In genomic region chr17:16085066-16085699, GRCh38 we compare ENCODE assay signal across 12 cellular contexts.
DNase-seq lines count a peak whose midpoint lies in the region; ATAC-seq and TF ChIP-seq lines count a peak whose summit lies in the region.
"Had no signal": no experiment of that assay in that cellular context is flagged by ENCODE, and none has a peak within 500 bp of the region (broad histone marks: within the 10 kb centered on the region; RNA-seq: fewer than 3 reads in every experiment).

No MANE protein-coding gene starts in this region.

- H3K9ac ChIP-seq in subcutaneous abdominal adipose tissue (ENCODE audit: low read length in 5 of 5) = no peak overlapping the region

- peaks cover 71% of the 10 kb centered on the region for H3K36me3 Mint-ChIP-seq in activated T-cell treated with anti-CD3 and anti-CD28 coated beads, Interleukin-2, amount 50 U/mL, for 24 hours (ENCODE audit: low read depth)

- peak; percentile 75 for ATAC-seq in gastroesophageal sphincter
- ATAC-seq in HG03196 (IDR thresholded peaks at IDR 0.05; ENCODE audit: unreplicated experiment) = no peak
- ATAC-seq: Panc1 had no signal

- no peak for TF ChIP-seq EP300 in gastroesophageal sphincter (IDR thresholded peaks at IDR 0.05)

- no peak for TF ChIP-seq CTCF in gastroesophageal sphincter (IDR thresholded peaks at IDR 0.05)

- peak overlapping the region; percentile 63 to 73 (median 69) for H3K27ac ChIP-seq in gastroesophageal sphincter
- H3K27ac ChIP-seq in subcutaneous abdominal adipose tissue (ENCODE audit: low read depth, low read length) = peak overlapping the region; percentile 59
- H3K27ac ChIP-seq: C4-2B had no signal

- H3K27me3 ChIP-seq in gastroesophageal sphincter (no peaks in the 10 kb centered on the region), subcutaneous abdominal adipose tissue (ENCODE audit: control insufficient read depth in 5 of 5, insufficient read depth in 4 of 5, low read length in 5 of 5) (no peaks in the 10 kb centered on the region)

- TF ChIP-seq POLR2A in gastroesophageal sphincter (IDR thresholded peaks at IDR 0.05) = no peak

- H3K4me1 Mint-ChIP-seq in activated T-cell treated with anti-CD3 and anti-CD28 coated beads, Interleukin-2, amount 50 U/mL, for 24 hours (ENCODE audit: low read depth) = peaks cover 26% of the 10 kb centered on the region

- H3K4me3 ChIP-seq in gastroesophageal sphincter (no peak overlapping the region), subcutaneous abdominal adipose tissue (ENCODE audit: low read depth in 1 of 5, low read length in 5 of 5) (no peak overlapping the region)

- 44 to 62% methylated on average over 1 of the region's 1 CpG for WGBS in gastroesophageal sphincter (ENCODE audit: low coverage in 1 of 2), 2 donors

- H3K27me3 Mint-ChIP-seq in activated T-cell treated with anti-CD3 and anti-CD28 coated beads, Interleukin-2, amount 50 U/mL, for 24 hours = no peaks in the 10 kb centered on the region

- H3K4me1 ChIP-seq in gastroesophageal sphincter (peaks cover 0 to 17% (median 8%) of the 10 kb centered on the region in 3 donors), subcutaneous abdominal adipose tissue (ENCODE audit: control insufficient read depth in 5 of 5, insufficient read depth in 5 of 5, low read length in 5 of 5) (peaks cover 0 to 7% (median 0%) of the 10 kb centered on the region in 5 donors)

- H3K4me3 Mint-ChIP-seq in activated T-cell treated with anti-CD3 and anti-CD28 coated beads, Interleukin-2, amount 50 U/mL, for 24 hours = no peak overlapping the region

- H3K36me3 ChIP-seq in gastroesophageal sphincter (peaks cover 0 to 22% of the 10 kb centered on the region in 2 donors), subcutaneous abdominal adipose tissue (ENCODE audit: control insufficient read depth in 5 of 5, insufficient read depth in 5 of 5, low read length in 5 of 5) (peaks cover 10 to 30% (median 26%) of the 10 kb centered on the region in 5 donors)

- H3K9me3 Mint-ChIP-seq in activated T-cell treated with anti-CD3 and anti-CD28 coated beads, Interleukin-2, amount 50 U/mL, for 24 hours = no peaks in the 10 kb centered on the region

- no peak for DNase-seq in activated T-cell treated with anti-CD3 and anti-CD28 coated beads, Interleukin-2, amount 50 U/mL, for 24 hours
- no peak for DNase-seq in activated T-cell treated with anti-CD3 and anti-CD28 coated beads, Interleukin-2, amount 50 U/mL, for 48 hours
- DNase-seq in amniotic epithelial cell (ENCODE audit: low read depth) = peak; percentile 83
- DNase-seq in HuH-7 (ENCODE audit: low spot score) = no peak
- DNase-seq in amygdala (lab: John Stamatoyannopoulos, UW) = no peak
- DNase-seq: NCI-H1105; stimulated activated CD8-positive, alpha-beta memory T cell treated with anti-CD3 and anti-CD28 coated beads, Interleukin-4, amount 100 ng/mL, for 48 hours had no signal

- peak overlapping the region; percentile 50 for H3K27ac Mint-ChIP-seq in activated T-cell treated with anti-CD3 and anti-CD28 coated beads, Interleukin-2, amount 50 U/mL, for 24 hours

- H3K9me3 ChIP-seq in gastroesophageal sphincter = no peaks in the 10 kb centered on the region
- H3K9me3 ChIP-seq in subcutaneous abdominal adipose tissue (ENCODE audit: control insufficient read depth in 5 of 5, low read length in 5 of 5) = no peaks in the 10 kb centered on the region
